In genomic region chrX:28491322-28491721, GRCh38 we compare ENCODE assay signal across 26 cellular contexts.
"Had no signal": no experiment of that assay in that cellular context is flagged by ENCODE, and none has a peak within 500 bp of the region (broad histone marks: within the 10 kb centered on the region; RNA-seq: fewer than 3 reads in every experiment).

No MANE protein-coding gene starts in this region.

- FAIRE-seq: small intestine had no signal

- H3K9me3 ChIP-seq: ovary, psoas muscle, right lobe of liver, sigmoid colon, suprapubic skin, testis, tibial artery, transverse colon, upper lobe of right lung, uterus had no signal

- DNase-seq: natural killer cell; occipital lobe; ovary; posterior cingulate gyrus; psoas muscle; right cardiac atrium; right lobe of liver; sigmoid colon; small intestine; stimulated activated CD4-positive, alpha-beta T cell treated with anti-CD3 and anti-CD28 coated beads, Interleukin-1b, Interleukin-23, amount 100 ng/mL, for 48 hours; stimulated activated CD4-positive, alpha-beta T cell treated with anti-CD3 and anti-CD28 coated beads, Interleukin-4, amount 100 ng/mL, for 1 hour; stimulated activated CD4-positive, alpha-beta T cell treated with anti-CD3 and anti-CD28 coated beads, Interleukin-4, amount 100 ng/mL, for 4 hours; stimulated activated CD8-positive, alpha-beta memory T cell treated with anti-CD3 and anti-CD28 coated beads, Interleukin-4, amount 100 ng/mL, for 48 hours; stimulated activated naive CD4-positive, alpha-beta T cell; stimulated activated naive CD8-positive, alpha-beta T cell treated with anti-CD3 and anti-CD28 coated beads, Interleukin-15, amount 100 ng/mL, for 72 hours; stimulated activated naive CD8-positive, alpha-beta T cell treated with anti-CD3 and anti-CD28 coated beads, Interleukin-15, Interleukin-2, amounts not matched to agents 100 U/mL and 50 U/mL, for 24 hours; substantia nigra; testis; tibial artery; transverse colon; upper lobe of right lung; uterus had no signal

- H3K4me3 ChIP-seq: neural progenitor cell, ovary, psoas muscle, right lobe of liver, sigmoid colon, suprapubic skin, testis, tibial artery, transverse colon, upper lobe of right lung, uterus had no signal

- H3K27ac ChIP-seq: neural progenitor cell, ovary, parathyroid adenoma, psoas muscle, right lobe of liver, sigmoid colon, suprapubic skin, testis, tibial artery, transverse colon, upper lobe of right lung, uterus had no signal

- ATAC-seq: natural killer cell; psoas muscle; right cardiac atrium; right lobe of liver; stimulated activated memory B cell treated with anti-CD40 and anti-IgM and Interleukin-4, amounts not matched to agents 10 μg/mL and 1 μg/mL and 100 μg/mL, for 72 hours; stimulated activated naive CD8-positive, alpha-beta T cell treated with anti-CD3 and anti-CD28 coated beads, Interleukin-15, amount 100 ng/mL, for 72 hours; stimulated activated naive CD8-positive, alpha-beta T cell treated with anti-CD3 and anti-CD28 coated beads, Interleukin-15, Interleukin-2, amounts not matched to agents 100 U/mL and 50 U/mL, for 24 hours; upper lobe of right lung had no signal

- H3K9ac ChIP-seq: neural progenitor cell, parathyroid adenoma had no signal

- H3K27me3 ChIP-seq: neural progenitor cell, ovary, right lobe of liver, sigmoid colon, suprapubic skin, testis, tibial artery, transverse colon, upper lobe of right lung, uterus had no signal

- H3K4me1 ChIP-seq: parathyroid adenoma, psoas muscle, right lobe of liver, sigmoid colon, suprapubic skin, testis, tibial artery, transverse colon, upper lobe of right lung, uterus had no signal

- H3K36me3 ChIP-seq: neural progenitor cell, ovary, right lobe of liver, sigmoid colon, suprapubic skin, tibial artery, transverse colon, upper lobe of right lung, uterus had no signal

- H3K4me2 ChIP-seq: neural progenitor cell had no signal

- H3K79me2 ChIP-seq: parathyroid adenoma had no signal

- H2AFZ ChIP-seq: neural progenitor cell, parathyroid adenoma had no signal
